8 cellular contexts compared by ENCODE assay signal in the genomic region with DNA sequence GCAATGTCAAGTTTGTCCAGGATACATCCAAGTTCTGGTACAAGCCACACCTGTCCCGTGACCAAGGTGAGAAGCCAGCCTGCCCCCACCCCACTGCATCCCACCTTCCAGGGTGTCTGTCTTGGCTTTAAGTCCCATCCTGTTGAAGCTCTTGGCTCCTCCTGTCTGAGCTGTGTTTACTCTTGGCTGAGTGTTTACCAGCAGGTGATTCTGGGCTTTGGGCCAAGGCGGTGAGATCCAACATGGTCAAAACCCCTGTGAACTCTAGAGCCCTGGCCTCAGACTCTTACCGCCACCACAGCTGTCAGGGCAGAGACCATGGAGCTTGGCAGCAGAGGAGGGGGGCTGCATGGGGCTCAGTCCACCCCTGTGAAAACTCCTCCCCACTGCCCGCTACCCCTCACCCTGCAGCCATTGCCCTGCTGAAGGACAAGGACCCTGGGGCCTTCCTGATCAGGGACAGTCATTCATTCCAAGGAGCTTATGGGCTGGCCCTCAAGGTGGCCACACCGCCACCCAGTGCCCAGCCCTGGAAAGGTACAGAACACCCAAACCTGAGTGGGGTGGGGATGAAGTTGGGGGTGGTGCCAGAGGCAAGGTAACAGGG. TPM values are rescaled to one million over a fixed set of nuclear protein-coding genes. Genes with fewer than 3 reads are reported as not detected.
DNase-seq lines count a peak whose midpoint lies in the region; ATAC-seq and TF ChIP-seq lines count a peak whose summit lies in the region.

No MANE protein-coding gene starts in this region.

- ATAC-seq in HG02852 (IDR thresholded peaks at IDR 0.05; ENCODE audit: unreplicated experiment) = no peak
- no peak for ATAC-seq in HG03469 (IDR thresholded peaks at IDR 0.05; ENCODE audit: unreplicated experiment)

- H3K4me3 Mint-ChIP-seq in brain = no peak overlapping the region

- peak overlapping the region in 4 of 5 experiments; percentile 17 to 84 (median 66) for H3K27ac Mint-ChIP-seq in brain

- peaks cover 10% of the 10 kb centered on the region for H3K36me3 Mint-ChIP-seq in brain

- TF ChIP-seq CTCF in brain (conservative IDR thresholded peaks at IDR 0.05) = peak in 1 of 2 experiments; percentile 40

- peak; percentile 58 for DNase-seq in DMS153 treated with DMSO at 0.1 percent for 48 hours (lab: John Stamatoyannopoulos, UW; ENCODE audit: unreplicated experiment)
- peak; percentile 77 to 97 (median 86) for DNase-seq in NCI-H1417 (lab: John Stamatoyannopoulos, UW)
- peak; percentile 75 for DNase-seq in mucosa of gallbladder (ENCODE audit: low spot score)
- DNase-seq in GF-D8 (lab: John Stamatoyannopoulos, UW) = no peak
- no peak for DNase-seq in D341Med (ENCODE audit: low spot score)

- no peaks in the 10 kb centered on the region for H3K27me3 Mint-ChIP-seq in brain

- no peaks in the 10 kb centered on the region for H3K9me3 Mint-ChIP-seq in brain

- peaks cover 32% of the 10 kb centered on the region for H3K4me1 Mint-ChIP-seq in brain

RNA-seq across cellular contexts. Expression of a gene that starts 11.6 kb away (rescaled TPM):
- 32.4 TPM for polyA plus RNA-seq in brain (ENCODE audit: insufficient read depth, low read depth, low replicate concordance)
- 124 TPM for total RNA-seq in mucosa of gallbladder

RNA-seq across cellular contexts. Expression of a gene that starts 17.7 kb away (rescaled TPM):
- 77.1 TPM for polyA plus RNA-seq in brain (ENCODE audit: insufficient read depth, low read depth, low replicate concordance)
- total RNA-seq in mucosa of gallbladder = 68.4 TPM

RNA-seq across cellular contexts. Expression of a gene that starts 36.0 kb away (rescaled TPM):
- polyA plus RNA-seq in brain (ENCODE audit: insufficient read depth, low read depth, low replicate concordance) = 17.3 TPM
- 22.8 TPM for total RNA-seq in mucosa of gallbladder

RNA-seq across cellular contexts. Expression of a gene that starts 41.8 kb away (rescaled TPM):
- not detected for polyA plus RNA-seq in brain (ENCODE audit: insufficient read depth, low read depth, low replicate concordance)
- total RNA-seq in mucosa of gallbladder = 0.75 TPM

RNA-seq across cellular contexts. Expression of a gene that starts 55.3 kb away (rescaled TPM):
- polyA plus RNA-seq in brain (ENCODE audit: insufficient read depth, low read depth, low replicate concordance) = 216 TPM
- total RNA-seq in mucosa of gallbladder = 546 TPM

Comparison
In these comparisons a context has a peak if more than half of its experiments do, and no peak if none do; other contexts are left out.
1. DNase-seq: peak in DMS153 treated with DMSO at 0.1 percent for 48 hours (single experiment), NCI-H1417 (3 of 3) and mucosa of gallbladder (single experiment); none in GF-D8 (single experiment) and D341Med (single experiment).